1 cellular context compared by ENCODE assay signal in the genomic region with DNA sequence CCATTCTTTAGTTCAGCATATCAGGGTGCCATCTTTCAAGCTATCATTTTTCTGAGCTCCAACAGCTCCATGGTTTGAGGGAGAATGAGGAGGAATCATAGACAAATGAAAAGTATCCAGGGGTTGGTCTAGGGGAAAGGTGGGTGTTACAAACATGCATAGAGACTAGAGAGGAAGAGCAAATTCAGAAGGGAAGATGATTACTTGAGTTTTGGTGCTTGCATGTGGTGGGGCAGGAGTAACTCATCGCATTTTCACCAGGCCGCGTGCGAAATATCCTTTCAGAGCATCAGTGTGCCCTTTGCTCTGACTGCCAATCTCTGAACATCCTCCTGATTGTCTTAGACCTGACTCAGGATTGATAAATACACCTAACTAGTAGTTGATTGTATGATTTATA.
TF ChIP-seq lines count a peak whose summit lies in the region.

No MANE protein-coding gene starts in this region.

TF ChIP-seq in HepG2, 621 proteins besides CTCF, POLR2A, EP300 and RAD21:
- TF ChIP-seq ZFP37 (CRISPR knock-in tag; IDR thresholded peaks at IDR 0.05; ENCODE audit: borderline replicate concordance) = no peak
- no peak for TF ChIP-seq ZNF749 (CRISPR knock-in tag; IDR thresholded peaks at IDR 0.05; ENCODE audit: borderline replicate concordance)
- no peak for TF ChIP-seq POLR2AphosphoS2 (IDR thresholded peaks at IDR 0.05; ENCODE audit: low read depth, low read length)
- TF ChIP-seq CCDC6 (CRISPR knock-in tag; IDR thresholded peaks at IDR 0.05) = no peak
- TF ChIP-seq ZNF24 (IDR thresholded peaks at IDR 0.05) = no peak
- no peak for TF ChIP-seq ZNF672 (CRISPR knock-in tag; IDR thresholded peaks at IDR 0.05)
- TF ChIP-seq TBP (CRISPR knock-in tag; IDR thresholded peaks at IDR 0.05) = no peak
- TF ChIP-seq, protein P1, sequence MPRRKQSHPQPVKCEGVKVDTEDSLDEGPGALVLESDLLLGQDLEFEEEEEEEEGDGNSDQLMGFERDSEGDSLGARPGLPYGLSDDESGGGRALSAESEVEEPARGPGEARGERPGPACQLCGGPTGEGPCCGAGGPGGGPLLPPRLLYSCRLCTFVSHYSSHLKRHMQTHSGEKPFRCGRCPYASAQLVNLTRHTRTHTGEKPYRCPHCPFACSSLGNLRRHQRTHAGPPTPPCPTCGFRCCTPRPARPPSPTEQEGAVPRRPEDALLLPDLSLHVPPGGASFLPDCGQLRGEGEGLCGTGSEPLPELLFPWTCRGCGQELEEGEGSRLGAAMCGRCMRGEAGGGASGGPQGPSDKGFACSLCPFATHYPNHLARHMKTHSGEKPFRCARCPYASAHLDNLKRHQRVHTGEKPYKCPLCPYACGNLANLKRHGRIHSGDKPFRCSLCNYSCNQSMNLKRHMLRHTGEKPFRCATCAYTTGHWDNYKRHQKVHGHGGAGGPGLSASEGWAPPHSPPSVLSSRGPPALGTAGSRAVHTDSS (CRISPR knock-in tag; conservative IDR thresholded peaks at IDR 0.05) = no peak
- no peak for TF ChIP-seq NBN (conservative IDR thresholded peaks at IDR 0.05)
- TF ChIP-seq HMG20A (CRISPR knock-in tag; IDR thresholded peaks at IDR 0.05; ENCODE audit: borderline replicate concordance) = no peak
- no peak for TF ChIP-seq ASH2L (IDR thresholded peaks at IDR 0.05; ENCODE audit: insufficient read length, low read depth, low read length)
- TF ChIP-seq IRX3 (CRISPR knock-in tag; IDR thresholded peaks at IDR 0.05; ENCODE audit: borderline replicate concordance, low read depth) = no peak
- TF ChIP-seq, protein P2, sequence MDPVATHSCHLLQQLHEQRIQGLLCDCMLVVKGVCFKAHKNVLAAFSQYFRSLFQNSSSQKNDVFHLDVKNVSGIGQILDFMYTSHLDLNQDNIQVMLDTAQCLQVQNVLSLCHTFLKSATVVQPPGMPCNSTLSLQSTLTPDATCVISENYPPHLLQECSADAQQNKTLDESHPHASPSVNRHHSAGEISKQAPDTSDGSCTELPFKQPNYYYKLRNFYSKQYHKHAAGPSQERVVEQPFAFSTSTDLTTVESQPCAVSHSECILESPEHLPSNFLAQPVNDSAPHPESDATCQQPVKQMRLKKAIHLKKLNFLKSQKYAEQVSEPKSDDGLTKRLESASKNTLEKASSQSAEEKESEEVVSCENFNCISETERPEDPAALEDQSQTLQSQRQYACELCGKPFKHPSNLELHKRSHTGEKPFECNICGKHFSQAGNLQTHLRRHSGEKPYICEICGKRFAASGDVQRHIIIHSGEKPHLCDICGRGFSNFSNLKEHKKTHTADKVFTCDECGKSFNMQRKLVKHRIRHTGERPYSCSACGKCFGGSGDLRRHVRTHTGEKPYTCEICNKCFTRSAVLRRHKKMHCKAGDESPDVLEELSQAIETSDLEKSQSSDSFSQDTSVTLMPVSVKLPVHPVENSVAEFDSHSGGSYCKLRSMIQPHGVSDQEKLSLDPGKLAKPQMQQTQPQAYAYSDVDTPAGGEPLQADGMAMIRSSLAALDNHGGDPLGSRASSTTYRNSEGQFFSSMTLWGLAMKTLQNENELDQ (CRISPR knock-in tag; IDR thresholded peaks at IDR 0.05; ENCODE audit: borderline replicate concordance) = no peak
- TF ChIP-seq MNT (IDR thresholded peaks at IDR 0.05) = no peak
- TF ChIP-seq, protein P3, sequence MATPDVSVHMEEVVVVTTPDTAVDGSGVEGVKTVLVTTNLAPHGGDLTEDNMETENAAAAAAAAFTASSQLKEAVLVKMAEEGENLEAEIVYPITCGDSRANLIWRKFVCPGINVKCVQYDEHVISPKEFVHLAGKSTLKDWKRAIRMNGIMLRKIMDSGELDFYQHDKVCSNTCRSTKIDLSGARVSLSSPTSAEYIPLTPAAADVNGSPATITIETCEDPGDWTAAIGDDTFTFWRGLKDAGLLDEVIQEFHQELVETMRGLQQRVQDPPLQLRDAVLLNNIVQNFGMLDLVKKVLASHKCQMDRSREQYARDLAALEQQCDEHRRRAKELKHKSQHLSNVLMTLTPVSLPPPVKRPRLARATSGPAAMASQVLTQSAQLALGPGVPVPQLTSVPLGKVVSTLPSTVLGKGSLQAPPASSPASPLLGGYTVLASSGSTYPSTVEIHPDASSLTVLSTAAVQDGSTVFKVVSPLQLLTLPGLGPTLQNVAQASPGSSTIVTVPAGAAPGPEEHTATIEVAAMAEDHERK (CRISPR knock-in tag; IDR thresholded peaks at IDR 0.05; ENCODE audit: low read depth) = no peak
- no peak for TF ChIP-seq ZMYM3 (CRISPR knock-in tag; IDR thresholded peaks at IDR 0.05)
